20 cellular contexts compared by ENCODE assay signal in genomic region chr1:214335567-214335966, GRCh38.
"Had no signal": no experiment of that assay in that cellular context is flagged by ENCODE, and none has a peak within 500 bp of the region (broad histone marks: within the 10 kb centered on the region; RNA-seq: fewer than 3 reads in every experiment).

No MANE protein-coding gene starts in this region.

- H3K4me3 Mint-ChIP-seq: dendritic cell treated with granulocyte-macrophage colony-stimulating factor and Interleukin-4, amounts not matched to agents 40 ng/mL and 50 ng/mL, for 4 days; effector memory CD8-positive, alpha-beta T cell; immature natural killer cell; naive thymus-derived CD4-positive, alpha-beta T cell; nephron progenitor cell; stimulated activated naive B cell treated with anti-CD40 and anti-IgM and Interleukin-4, amounts not matched to agents 10 μg/mL and 1 μg/mL and 100 μg/mL, for 72 hours; stimulated activated naive CD8-positive, alpha-beta T cell treated with anti-CD3 and anti-CD28 coated beads, Interleukin-15, amount 100 ng/mL, for 72 hours had no signal

- H3K27me3 ChIP-seq: foreskin keratinocyte, testis, tibial nerve had no signal

- ATAC-seq: effector memory CD8-positive, alpha-beta T cell; foreskin keratinocyte; left colon; left ventricle myocardium superior; naive thymus-derived CD4-positive, alpha-beta T cell; sciatic nerve; stimulated activated naive B cell treated with anti-CD40 and anti-IgM and Interleukin-4, amounts not matched to agents 10 μg/mL and 1 μg/mL and 100 μg/mL, for 72 hours; stimulated activated naive CD8-positive, alpha-beta T cell treated with anti-CD3 and anti-CD28 coated beads, Interleukin-15, amount 100 ng/mL, for 72 hours had no signal

- H3K4me1 Mint-ChIP-seq: immature natural killer cell; stimulated activated naive CD8-positive, alpha-beta T cell treated with anti-CD3 and anti-CD28 coated beads, Interleukin-15, amount 100 ng/mL, for 72 hours had no signal

- DNase-seq: effector memory CD8-positive, alpha-beta T cell; foreskin keratinocyte; immature natural killer cell; kidney; left colon; left ventricle myocardium superior; mesendoderm; naive thymus-derived CD4-positive, alpha-beta T cell; nephron progenitor cell; posterior cingulate gyrus; stimulated activated CD4-positive, alpha-beta T cell treated with anti-CD3 and anti-CD28 coated beads, Interleukin-2, amount 100 ng/mL, for 24 hours; stimulated activated CD4-positive, alpha-beta T cell treated with anti-CD3 and anti-CD28 coated beads, Interleukin-4, amount 100 ng/mL, for 4 hours; stimulated activated naive B cell treated with anti-CD40 and anti-IgM and Interleukin-4, amounts not matched to agents 10 μg/mL and 1 μg/mL and 100 μg/mL, for 72 hours; stimulated activated naive CD8-positive, alpha-beta T cell treated with anti-CD3 and anti-CD28 coated beads, Interleukin-15, amount 100 ng/mL, for 72 hours; testis had no signal

- H3K36me3 ChIP-seq: tibial nerve had no signal

- H3K4me3 ChIP-seq: lung, skin epidermis, testis, tibial nerve had no signal

- H3K27me3 Mint-ChIP-seq: dendritic cell treated with granulocyte-macrophage colony-stimulating factor and Interleukin-4, amounts not matched to agents 40 ng/mL and 50 ng/mL, for 4 days; effector memory CD8-positive, alpha-beta T cell; naive thymus-derived CD4-positive, alpha-beta T cell; stimulated activated naive B cell treated with anti-CD40 and anti-IgM and Interleukin-4, amounts not matched to agents 10 μg/mL and 1 μg/mL and 100 μg/mL, for 72 hours; stimulated activated naive CD8-positive, alpha-beta T cell treated with anti-CD3 and anti-CD28 coated beads, Interleukin-15, amount 100 ng/mL, for 72 hours had no signal

- H3K27ac Mint-ChIP-seq: dendritic cell treated with granulocyte-macrophage colony-stimulating factor and Interleukin-4, amounts not matched to agents 40 ng/mL and 50 ng/mL, for 4 days; effector memory CD8-positive, alpha-beta T cell; immature natural killer cell; naive thymus-derived CD4-positive, alpha-beta T cell; nephron progenitor cell; stimulated activated naive B cell treated with anti-CD40 and anti-IgM and Interleukin-4, amounts not matched to agents 10 μg/mL and 1 μg/mL and 100 μg/mL, for 72 hours had no signal

- H3K9me3 ChIP-seq: testis, tibial nerve had no signal

- H3K27ac ChIP-seq: foreskin keratinocyte, skin epidermis, testis, tibial nerve had no signal

- H3K9me3 Mint-ChIP-seq: dendritic cell treated with granulocyte-macrophage colony-stimulating factor and Interleukin-4, amounts not matched to agents 40 ng/mL and 50 ng/mL, for 4 days; effector memory CD8-positive, alpha-beta T cell; naive thymus-derived CD4-positive, alpha-beta T cell; nephron progenitor cell; stimulated activated naive B cell treated with anti-CD40 and anti-IgM and Interleukin-4, amounts not matched to agents 10 μg/mL and 1 μg/mL and 100 μg/mL, for 72 hours; stimulated activated naive CD8-positive, alpha-beta T cell treated with anti-CD3 and anti-CD28 coated beads, Interleukin-15, amount 100 ng/mL, for 72 hours had no signal
